Comparison of ENCODE assay signal across 34 cellular contexts in the genomic region with DNA sequence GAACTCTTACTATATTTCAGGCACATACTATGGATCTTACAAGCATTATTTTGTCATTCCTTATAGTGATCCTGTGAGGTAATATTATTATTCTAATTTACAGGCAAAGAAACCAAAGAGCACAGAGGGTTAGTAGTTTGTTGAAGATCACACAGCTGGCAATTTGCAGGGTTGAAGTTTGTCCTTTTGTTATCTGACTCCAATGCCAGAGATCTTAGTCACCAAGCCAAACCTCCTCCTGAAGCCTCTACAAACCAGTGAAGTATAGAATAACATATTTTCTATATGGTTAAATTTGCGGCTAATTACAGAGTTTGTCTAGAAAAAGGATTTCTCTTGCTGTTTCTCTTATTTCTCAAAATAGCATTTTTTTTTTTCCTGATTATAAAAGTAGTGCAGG. TPM values are rescaled to one million over a fixed set of nuclear protein-coding genes. Genes with fewer than 3 reads are reported as not detected.
"Had no signal": no experiment of that assay in that cellular context is flagged by ENCODE, and none has a peak within 500 bp of the region (broad histone marks: within the 10 kb centered on the region; RNA-seq: fewer than 3 reads in every experiment).

No MANE protein-coding gene starts in this region.

- DNase-seq: activated CD4-positive, alpha-beta memory T cell treated with anti-CD3 and anti-CD28 coated beads, Interleukin-2, amount 10 ng/mL, durations not matched to agents 7 days and 5 days; activated CD4-positive, alpha-beta T cell treated with anti-CD3 and anti-CD28 coated beads for 36 hours; activated CD4-positive, alpha-beta T cell treated with anti-CD3 and anti-CD28 coated beads, Interleukin-2, amount 50 U/mL, for 1 hour; activated gamma-delta T cell treated with Interleukin-2 at 50 U/mL for 16 hours; activated naive CD4-positive, alpha-beta T cell treated with anti-CD3 and anti-CD28 coated beads, Interleukin-2, amount 10 ng/mL, durations not matched to agents 7 days and 5 days; activated naive CD8-positive, alpha-beta T cell treated with anti-CD3 and anti-CD28 coated beads for 36 hours; activated T-cell treated with anti-CD3 and anti-CD28 coated beads for 4 hours; activated T-cell treated with anti-CD3 and anti-CD28 coated beads, Interleukin-2, amount 50 U/mL, for 48 hours; adrenal gland; anterior cingulate cortex; MV-4-11; NCI-H1092 treated with DMSO at 0.1 percent for 48 hours; NCI-H1417 treated with DMSO at 0.1 percent for 48 hours; NCI-H1694; NCI-H2029; NCI-H2107; NCI-H2171 treated with DMSO at 0.1 percent for 48 hours; NCI-H345; NCI-H510A; NCI-H526 treated with DMSO at 0.1 percent for 48 hours; NCI-H82; SHP77; T-cell; T-helper 2 cell; T1000 had no signal

- H3K4me3 ChIP-seq: adrenal gland, SJSA1 had no signal

- ATAC-seq: activated CD4-positive, alpha-beta T cell treated with anti-CD3 and anti-CD28 coated beads for 36 hours; activated T-helper 17 cell treated with anti-CD3 and anti-CD28 coated beads, Interleukin-2, amount 50 U/mL, for 72 hours; Panc1; T-cell had no signal

- H3K9ac ChIP-seq: KMS-11 had no signal

- H3K9me3 ChIP-seq: adrenal gland, SJSA1 had no signal

- H3K36me3 ChIP-seq: adrenal gland, SJSA1 had no signal

- H3K4me2 ChIP-seq: KMS-11 had no signal

- H3K27ac ChIP-seq: adrenal gland, KMS-11, SJSA1, VCaP had no signal

RNA-seq across cellular contexts. Expression of gene ISLR2, which starts 11.2 kb away (rescaled TPM):
- total RNA-seq: activated CD8-positive, alpha-beta memory T cell treated with anti-CD3 and anti-CD28 coated beads for 36 hours; activated naive CD8-positive, alpha-beta T cell treated with anti-CD3 and anti-CD28 coated beads for 36 hours; activated T-helper 17 cell treated with anti-CD3 and anti-CD28 coated beads, Interleukin-2, amount 50 U/mL, for 72 hours; bronchial epithelial cell; MCF 10A; OCI-LY7; SJSA1 had no signal

RNA-seq across cellular contexts. Expression of gene ISLR, which starts 31.9 kb away (rescaled TPM):
- total RNA-seq: activated CD4-positive, alpha-beta memory T cell treated with anti-CD3 and anti-CD28 coated beads, Interleukin-2, amount 10 ng/mL, durations not matched to agents 7 days and 5 days; activated CD4-positive, alpha-beta T cell treated with anti-CD3 and anti-CD28 coated beads for 36 hours; activated CD8-positive, alpha-beta memory T cell treated with anti-CD3 and anti-CD28 coated beads for 36 hours; activated naive CD8-positive, alpha-beta T cell treated with anti-CD3 and anti-CD28 coated beads for 36 hours; activated T-helper 17 cell treated with anti-CD3 and anti-CD28 coated beads, Interleukin-2, amount 50 U/mL, for 72 hours; MCF 10A; OCI-LY7; SJSA1 had no signal

RNA-seq across cellular contexts. Expression of gene GOLGA6A, which starts 59.2 kb away (rescaled TPM):
- total RNA-seq: activated CD4-positive, alpha-beta memory T cell treated with anti-CD3 and anti-CD28 coated beads, Interleukin-2, amount 10 ng/mL, durations not matched to agents 7 days and 5 days; activated CD4-positive, alpha-beta T cell treated with anti-CD3 and anti-CD28 coated beads for 36 hours; activated CD8-positive, alpha-beta memory T cell treated with anti-CD3 and anti-CD28 coated beads for 36 hours; activated naive CD8-positive, alpha-beta T cell treated with anti-CD3 and anti-CD28 coated beads for 36 hours; adrenal gland; bronchial epithelial cell; MCF 10A; SJSA1 had no signal
